ENCODE assay signal across 10 cellular contexts in the genomic region with DNA sequence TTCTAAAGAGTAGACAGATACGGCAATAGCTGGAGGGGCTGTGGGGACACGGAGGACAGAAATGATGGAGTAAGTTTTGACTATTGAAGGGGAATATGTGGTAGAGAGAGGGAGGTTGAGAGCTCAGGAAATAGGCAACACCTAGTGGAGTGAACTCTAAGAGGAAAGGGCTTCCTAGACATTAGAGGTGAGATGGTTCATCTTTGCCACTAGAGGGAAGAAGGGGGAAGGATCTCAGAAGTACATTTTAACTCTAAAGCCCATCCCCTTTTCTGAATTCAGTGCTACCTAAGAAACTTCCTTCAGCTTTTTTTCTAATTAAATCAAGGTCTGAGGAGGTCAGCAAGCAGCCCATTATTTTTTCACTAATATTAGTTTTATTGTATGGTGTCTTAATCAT.
A peak's percentile ranks its signal among the peaks of the same experiment; 100 is the strongest.
DNase-seq lines count a peak whose midpoint lies in the region; ATAC-seq and TF ChIP-seq lines count a peak whose summit lies in the region.
"Had no signal": no experiment of that assay in that cellular context is flagged by ENCODE, and none has a peak within 500 bp of the region (broad histone marks: within the 10 kb centered on the region; RNA-seq: fewer than 3 reads in every experiment).

No MANE protein-coding gene starts in this region.

- H3K4me1 ChIP-seq in osteoblast (ENCODE audit: insufficient read depth, low read length), result no peaks in the 10 kb centered on the region
- H3K4me1 ChIP-seq in right atrium auricular region, result no peaks in the 10 kb centered on the region

- H3K36me3 ChIP-seq in osteoblast (ENCODE audit: insufficient read depth, low read length), result no peaks in the 10 kb centered on the region
- H3K36me3 ChIP-seq in right atrium auricular region, result no peaks in the 10 kb centered on the region

- H3K4me2 ChIP-seq in osteoblast (ENCODE audit: insufficient read depth, low read length), result no peak overlapping the region

- peak; percentile 67 for TF ChIP-seq CTCF in retinal pigment epithelial cell (conservative IDR thresholded peaks at IDR 0.05; ENCODE audit: low read depth, low read length)
- TF ChIP-seq CTCF in osteoblast (IDR thresholded peaks at IDR 0.05; ENCODE audit: extremely low read depth, low read depth, low read length), result no peak
- TF ChIP-seq CTCF in right atrium auricular region (IDR thresholded peaks at IDR 0.05), result peak in 1 of 2 donors; percentile 32

- no peaks in the 10 kb centered on the region for H3K79me2 ChIP-seq in osteoblast (ENCODE audit: insufficient read depth, low read length)

- H4K20me1 ChIP-seq in osteoblast (ENCODE audit: insufficient read depth, low read length), result no peaks in the 10 kb centered on the region

- H3K9me3 ChIP-seq in osteoblast (ENCODE audit: low read depth, low read length) (peaks cover 3% of the 10 kb centered on the region), right atrium auricular region (no peaks in the 10 kb centered on the region)
- H3K9me3 ChIP-seq: mucosa of descending colon had no signal

- H3K27ac ChIP-seq in osteoblast (ENCODE audit: low read depth, low read length) (no peak overlapping the region), right atrium auricular region (no peak overlapping the region)

- DNase-seq in NCI-H2171 treated with DMSO at 0.1 percent for 48 hours (lab: John Stamatoyannopoulos, UW), result peak; percentile 16
- DNase-seq in NCI-H2171 (lab: John Stamatoyannopoulos, UW), result no peak
- DNase-seq in SW480 (ENCODE audit: low spot score), result peak; percentile 5
- no peak for DNase-seq in retinal pigment epithelial cell (ENCODE audit: low read depth)
- no peak for DNase-seq in germinal center (ENCODE audit: low spot score)
- no peak for DNase-seq in osteoblast (ENCODE audit: insufficient read length, low spot score, missing footprints)
- DNase-seq in right atrium auricular region (ENCODE audit: low spot score), result no peak
- DNase-seq: mucosa of descending colon had no signal

- peak; percentile 65 for ATAC-seq in HG03469 (IDR thresholded peaks at IDR 0.05; ENCODE audit: unreplicated experiment)
- ATAC-seq: activated naive CD4-positive, alpha-beta T cell treated with anti-CD3 and anti-CD28 coated beads, Interleukin-2, amount 50 U/mL, for 72 hours; mucosa of descending colon had no signal

- H3K27me3 ChIP-seq in osteoblast (ENCODE audit: insufficient read depth, low read length) (no peaks in the 10 kb centered on the region), right atrium auricular region (no peaks in the 10 kb centered on the region)

- no peak overlapping the region for H3K4me3 ChIP-seq in retinal pigment epithelial cell (ENCODE audit: low read length)
- no peak overlapping the region for H3K4me3 ChIP-seq in osteoblast (ENCODE audit: insufficient read depth, low read length)
- H3K4me3 ChIP-seq in right atrium auricular region, result no peak overlapping the region
- H3K4me3 ChIP-seq: mucosa of descending colon had no signal

- no peak overlapping the region for H2AFZ ChIP-seq in osteoblast (ENCODE audit: low read length)

Comparison
In these comparisons a context has a peak if more than half of its experiments do, and no peak if none do; other contexts are left out.
1. DNase-seq: peak in NCI-H2171 treated with DMSO at 0.1 percent for 48 hours (single experiment) and SW480 (single experiment); none in NCI-H2171 (single experiment), retinal pigment epithelial cell (single experiment), germinal center (single experiment), osteoblast (single experiment) and right atrium auricular region (single experiment).